In genomic region chr1:34705077-34705476, GRCh38 we compare ENCODE assay signal across 36 cellular contexts. TPM values are rescaled to one million over a fixed set of nuclear protein-coding genes. Genes with fewer than 3 reads are reported as not detected.
"Had no signal": no experiment of that assay in that cellular context is flagged by ENCODE, and none has a peak within 500 bp of the region (broad histone marks: within the 10 kb centered on the region; RNA-seq: fewer than 3 reads in every experiment).

No MANE protein-coding gene starts in this region.

- DNase-seq: activated CD4-positive, alpha-beta memory T cell treated with anti-CD3 and anti-CD28 coated beads for 36 hours; activated CD4-positive, alpha-beta T cell treated with anti-CD3 and anti-CD28 coated beads for 36 hours; activated CD4-positive, alpha-beta T cell treated with anti-CD3 and anti-CD28 coated beads, Interleukin-2, amount 10 ng/mL, durations not matched to agents 24 days and 14 days; activated CD4-positive, CD25-positive, alpha-beta regulatory T cell; activated CD4-positive, CD25-positive, alpha-beta regulatory T cell treated with anti-CD3 and anti-CD28 coated beads, Interleukin-2, amount 50 U/mL, for 72 hours; activated CD8-positive, alpha-beta memory T cell treated with anti-CD3 and anti-CD28 coated beads, Interleukin-2, amount 10 ng/mL, durations not matched to agents 7 days and 5 days; activated CD8-positive, alpha-beta memory T cell treated with anti-CD3 and anti-CD28 coated beads, Interleukin-2, amount 50 U/mL, for 4 hours; activated CD8-positive, alpha-beta T cell treated with anti-CD3 and anti-CD28 coated beads, Interleukin-2, amount 10 ng/mL, durations not matched to agents 7 days and 5 days; activated effector memory CD4-positive, alpha-beta T cell treated with anti-CD3 and anti-CD28 coated beads, Interleukin-2, amount 50 U/mL, for 16 hours; activated naive CD4-positive, alpha-beta T cell treated with anti-CD3 and anti-CD28 coated beads for 36 hours; activated naive CD8-positive, alpha-beta T cell treated with anti-CD3 and anti-CD28 coated beads for 36 hours; activated naive CD8-positive, alpha-beta T cell treated with anti-CD3 and anti-CD28 coated beads, Interleukin-2, amount 50 U/mL, for 24 hours; activated T-cell treated with anti-CD3 and anti-CD28 coated beads, Interleukin-2, amount 50 U/mL, for 1 hour; activated T-cell treated with anti-CD3 and anti-CD28 coated beads, Interleukin-2, amount 50 U/mL, for 48 hours; adrenal gland; amygdala; aorta; body of pancreas; colonic mucosa; effector CD8-positive, alpha-beta T cell; esophagus squamous epithelium; foreskin melanocyte; T-helper 2 cell had no signal

- H3K27me3 ChIP-seq: adrenal gland, body of pancreas, colonic mucosa had no signal

- H3K4me3 ChIP-seq: adrenal gland, body of pancreas, cardiac muscle cell, colonic mucosa, esophagus squamous epithelium, gastroesophageal sphincter had no signal

- H3K36me3 ChIP-seq: adrenal gland, cardiac muscle cell, colonic mucosa, esophagus squamous epithelium, gastroesophageal sphincter had no signal

- H3K27ac ChIP-seq: adrenal gland, body of pancreas, cardiac muscle cell, colonic mucosa, epithelial cell of prostate, esophagus squamous epithelium, gastroesophageal sphincter had no signal

- H3K4me1 ChIP-seq: body of pancreas, colonic mucosa, esophagus squamous epithelium, gastroesophageal sphincter had no signal

- FAIRE-seq: endometrium, endothelial cell of umbilical vein had no signal

- ATAC-seq: activated CD4-positive, alpha-beta T cell treated with anti-CD3 and anti-CD28 coated beads for 36 hours; activated CD8-positive, alpha-beta memory T cell treated with anti-CD3 and anti-CD28 coated beads, Interleukin-2, amount 10 ng/mL, durations not matched to agents 7 days and 5 days; activated CD8-positive, alpha-beta T cell treated with anti-CD3 and anti-CD28 coated beads, Interleukin-2, amount 10 ng/mL, durations not matched to agents 7 days and 5 days; activated naive CD8-positive, alpha-beta T cell treated with anti-CD3 and anti-CD28 coated beads, Interleukin-2, amount 50 U/mL, for 24 hours; body of pancreas; gastroesophageal sphincter had no signal

- H3K9me3 ChIP-seq: adrenal gland, body of pancreas, colonic mucosa, esophagus squamous epithelium, gastroesophageal sphincter had no signal

RNA-seq across cellular contexts. Expression of gene GJB5, which starts 49.8 kb away (rescaled TPM):
- total RNA-seq: activated CD4-positive, alpha-beta memory T cell treated with anti-CD3 and anti-CD28 coated beads for 36 hours; activated CD4-positive, alpha-beta T cell treated with anti-CD3 and anti-CD28 coated beads for 36 hours; activated CD4-positive, alpha-beta T cell treated with anti-CD3 and anti-CD28 coated beads, Interleukin-2, amount 10 ng/mL, durations not matched to agents 24 days and 14 days; activated CD8-positive, alpha-beta memory T cell treated with anti-CD3 and anti-CD28 coated beads for 36 hours; activated CD8-positive, alpha-beta memory T cell treated with anti-CD3 and anti-CD28 coated beads, Interleukin-2, amount 10 ng/mL, durations not matched to agents 7 days and 5 days; activated CD8-positive, alpha-beta T cell treated with anti-CD3 and anti-CD28 coated beads, Interleukin-2, amount 10 ng/mL, durations not matched to agents 7 days and 5 days; activated naive CD4-positive, alpha-beta T cell treated with anti-CD3 and anti-CD28 coated beads for 36 hours; activated naive CD8-positive, alpha-beta T cell treated with anti-CD3 and anti-CD28 coated beads for 36 hours; activated T-helper 1 cell treated with anti-CD3 and anti-CD28 coated beads, Interleukin-12 subunit alpha, Interleukin-12 subunit beta, Interleukin-2, Interleukin-4 antibody, amounts not matched to agents 30 ng/mL and 10 ng/mL and 1 ng/mL, durations not matched to agents 14 hours and 24 hours and 36 hours; activated T-helper 2 cell treated with anti-CD3 and anti-CD28 coated beads, Interferon-gamma antibody, Interleukin-2, Interleukin-4, amounts not matched to agents 10 μg/mL and 5 μg/mL and 100 μg/mL, durations not matched to agents 14 hours and 24 hours and 36 hours; adrenal gland; aorta; body of pancreas; cardiac muscle cell; dermis microvascular lymphatic vessel endothelial cell; endothelial cell of umbilical vein; fibroblast of lung; fibroblast of villous mesenchyme; glomerular endothelial cell; T-helper 1 cell treated with Interleukin-12 subunit alpha and Interleukin-12 subunit beta and Interleukin-4 antibody, amounts not matched to agents 30 ng/mL and 1 ng/mL, for 36 hours had no signal
- polyA plus RNA-seq: adrenal gland, aorta, cardiac muscle cell, endothelial cell of umbilical vein, fibroblast of lung had no signal

RNA-seq across cellular contexts. Expression of gene GJB4, which starts 54.5 kb away (rescaled TPM):
- total RNA-seq: activated CD4-positive, alpha-beta memory T cell treated with anti-CD3 and anti-CD28 coated beads for 36 hours; activated CD4-positive, alpha-beta T cell treated with anti-CD3 and anti-CD28 coated beads for 36 hours; activated CD4-positive, alpha-beta T cell treated with anti-CD3 and anti-CD28 coated beads, Interleukin-2, amount 10 ng/mL, durations not matched to agents 24 days and 14 days; activated CD8-positive, alpha-beta memory T cell treated with anti-CD3 and anti-CD28 coated beads for 36 hours; activated CD8-positive, alpha-beta memory T cell treated with anti-CD3 and anti-CD28 coated beads, Interleukin-2, amount 10 ng/mL, durations not matched to agents 7 days and 5 days; activated CD8-positive, alpha-beta T cell treated with anti-CD3 and anti-CD28 coated beads, Interleukin-2, amount 10 ng/mL, durations not matched to agents 7 days and 5 days; activated naive CD4-positive, alpha-beta T cell treated with anti-CD3 and anti-CD28 coated beads for 36 hours; activated naive CD8-positive, alpha-beta T cell treated with anti-CD3 and anti-CD28 coated beads for 36 hours; activated T-helper 1 cell treated with anti-CD3 and anti-CD28 coated beads, Interleukin-12 subunit alpha, Interleukin-12 subunit beta, Interleukin-2, Interleukin-4 antibody, amounts not matched to agents 30 ng/mL and 10 ng/mL and 1 ng/mL, durations not matched to agents 14 hours and 24 hours and 36 hours; activated T-helper 2 cell treated with anti-CD3 and anti-CD28 coated beads, Interferon-gamma antibody, Interleukin-2, Interleukin-4, amounts not matched to agents 10 μg/mL and 5 μg/mL and 100 μg/mL, durations not matched to agents 14 hours and 24 hours and 36 hours; adrenal gland; aorta; body of pancreas; cardiac muscle cell; dermis microvascular lymphatic vessel endothelial cell; endothelial cell of umbilical vein; fibroblast of lung; fibroblast of villous mesenchyme; glomerular endothelial cell; T-helper 1 cell treated with Interleukin-12 subunit alpha and Interleukin-12 subunit beta and Interleukin-4 antibody, amounts not matched to agents 30 ng/mL and 1 ng/mL, for 36 hours had no signal
- polyA plus RNA-seq: adrenal gland, aorta, cardiac muscle cell, endothelial cell of umbilical vein, fibroblast of lung had no signal
